1 cellular context compared by ENCODE assay signal in genomic region chr17:76538281-76538931, GRCh38.
TF ChIP-seq lines count a peak whose summit lies in the region.

No MANE protein-coding gene starts in this region.

TF ChIP-seq in IMR-90, 13 proteins besides CTCF, POLR2A, EP300 and RAD21 (continued from another document):
- TF ChIP-seq USF2 (IDR thresholded peaks at IDR 0.05; ENCODE audit: low read depth, low read length) (no peak), ELK1 (IDR thresholded peaks at IDR 0.05; ENCODE audit: borderline replicate concordance, low read depth, low read length) (no peak), MAZ (IDR thresholded peaks at IDR 0.05; ENCODE audit: borderline replicate concordance, low read depth, low read length) (no peak), CHD1 (IDR thresholded peaks at IDR 0.05; ENCODE audit: low read depth, low read length) (no peak), RFX5 (IDR thresholded peaks at IDR 0.05; ENCODE audit: low read depth, low read length) (no peak), MAFK (IDR thresholded peaks at IDR 0.05; ENCODE audit: low read depth, low read length) (no peak)
